Comparison of ENCODE assay signal across 16 cellular contexts in genomic region chr5:10233011-10233410, GRCh38.
"Had no signal": no experiment of that assay in that cellular context is flagged by ENCODE, and none has a peak within 500 bp of the region (broad histone marks: within the 10 kb centered on the region; RNA-seq: fewer than 3 reads in every experiment).

No MANE protein-coding gene starts in this region.

- H3K4me3 Mint-ChIP-seq: activated CD4-positive, alpha-beta memory T cell treated with anti-CD3 and anti-CD28 coated beads for 36 hours; activated CD8-positive, alpha-beta memory T cell treated with anti-CD3 and anti-CD28 coated beads, Interleukin-2, amount 10 ng/mL, durations not matched to agents 7 days and 5 days; activated naive CD4-positive, alpha-beta T cell treated with anti-CD3 and anti-CD28 coated beads for 36 hours; central memory CD8-positive, alpha-beta T cell; mesothelial cell of epicardium; natural killer cell treated with Interleukin-12 subunit alpha and Interleukin-12 subunit beta and Interleukin-15 and Interleukin-18, amount 100 ng/mL, for 72 hours; stimulated activated naive B cell treated with anti-CD40 and anti-IgM and Interleukin-4, amounts not matched to agents 10 μg/mL and 1 μg/mL and 100 μg/mL, for 72 hours; T-helper 2 cell treated with Interferon-gamma antibody and Interleukin-4, amounts not matched to agents 5 μg/mL and 100 μg/mL, for 36 hours had no signal

- DNase-seq: activated CD4-positive, alpha-beta memory T cell treated with anti-CD3 and anti-CD28 coated beads for 36 hours; activated CD4-positive, alpha-beta T cell treated with anti-CD3 and anti-CD28 coated beads for 4 hours; activated CD8-positive, alpha-beta memory T cell treated with anti-CD3 and anti-CD28 coated beads, Interleukin-2, amount 10 ng/mL, durations not matched to agents 7 days and 5 days; activated naive CD4-positive, alpha-beta T cell treated with anti-CD3 and anti-CD28 coated beads for 36 hours; gastrocnemius medialis; kidney; stimulated activated naive B cell treated with anti-CD40 and anti-IgM and Interleukin-4, amounts not matched to agents 10 μg/mL and 1 μg/mL and 100 μg/mL, for 72 hours had no signal

- H3K27me3 Mint-ChIP-seq: activated CD4-positive, alpha-beta memory T cell treated with anti-CD3 and anti-CD28 coated beads for 36 hours; activated CD8-positive, alpha-beta memory T cell treated with anti-CD3 and anti-CD28 coated beads, Interleukin-2, amount 10 ng/mL, durations not matched to agents 7 days and 5 days; central memory CD8-positive, alpha-beta T cell; natural killer cell treated with Interleukin-12 subunit alpha and Interleukin-12 subunit beta and Interleukin-15 and Interleukin-18, amount 100 ng/mL, for 72 hours; stimulated activated naive B cell treated with anti-CD40 and anti-IgM and Interleukin-4, amounts not matched to agents 10 μg/mL and 1 μg/mL and 100 μg/mL, for 72 hours had no signal

- H3K36me3 ChIP-seq: thoracic aorta had no signal

- H3K27ac ChIP-seq: coronary artery, gastrocnemius medialis, thoracic aorta had no signal

- H3K27ac Mint-ChIP-seq: activated CD4-positive, alpha-beta memory T cell treated with anti-CD3 and anti-CD28 coated beads for 36 hours; activated CD8-positive, alpha-beta memory T cell treated with anti-CD3 and anti-CD28 coated beads, Interleukin-2, amount 10 ng/mL, durations not matched to agents 7 days and 5 days; activated naive CD4-positive, alpha-beta T cell treated with anti-CD3 and anti-CD28 coated beads for 36 hours; activated T-helper 2 cell treated with anti-CD3 and anti-CD28 coated beads, Interferon-gamma antibody, Interleukin-2, Interleukin-4, amounts not matched to agents 10 μg/mL and 5 μg/mL and 100 μg/mL, durations not matched to agents 14 hours and 24 hours and 36 hours; mesothelial cell of epicardium; natural killer cell treated with Interleukin-12 subunit alpha and Interleukin-12 subunit beta and Interleukin-15 and Interleukin-18, amount 100 ng/mL, for 72 hours; stimulated activated naive B cell treated with anti-CD40 and anti-IgM and Interleukin-4, amounts not matched to agents 10 μg/mL and 1 μg/mL and 100 μg/mL, for 72 hours; T-helper 2 cell treated with Interferon-gamma antibody and Interleukin-4, amounts not matched to agents 5 μg/mL and 100 μg/mL, for 36 hours had no signal

- H3K9me3 Mint-ChIP-seq: activated CD4-positive, alpha-beta memory T cell treated with anti-CD3 and anti-CD28 coated beads for 36 hours; activated naive CD4-positive, alpha-beta T cell treated with anti-CD3 and anti-CD28 coated beads for 36 hours; activated T-helper 2 cell treated with anti-CD3 and anti-CD28 coated beads, Interferon-gamma antibody, Interleukin-2, Interleukin-4, amounts not matched to agents 10 μg/mL and 5 μg/mL and 100 μg/mL, durations not matched to agents 14 hours and 24 hours and 36 hours; central memory CD8-positive, alpha-beta T cell; mesothelial cell of epicardium; natural killer cell treated with Interleukin-12 subunit alpha and Interleukin-12 subunit beta and Interleukin-15 and Interleukin-18, amount 100 ng/mL, for 72 hours; stimulated activated naive B cell treated with anti-CD40 and anti-IgM and Interleukin-4, amounts not matched to agents 10 μg/mL and 1 μg/mL and 100 μg/mL, for 72 hours; T-helper 2 cell treated with Interferon-gamma antibody and Interleukin-4, amounts not matched to agents 5 μg/mL and 100 μg/mL, for 36 hours had no signal

- H3K4me3 ChIP-seq: coronary artery, gastrocnemius medialis, lung, thoracic aorta had no signal

- ATAC-seq: activated CD8-positive, alpha-beta memory T cell treated with anti-CD3 and anti-CD28 coated beads, Interleukin-2, amount 10 ng/mL, durations not matched to agents 7 days and 5 days; gastrocnemius medialis; left lobe of liver; natural killer cell treated with Interleukin-12 subunit alpha and Interleukin-12 subunit beta and Interleukin-15 and Interleukin-18, amount 100 ng/mL, for 72 hours; stimulated activated naive B cell treated with anti-CD40 and anti-IgM and Interleukin-4, amounts not matched to agents 10 μg/mL and 1 μg/mL and 100 μg/mL, for 72 hours had no signal

- H3K4me1 Mint-ChIP-seq: activated CD8-positive, alpha-beta memory T cell treated with anti-CD3 and anti-CD28 coated beads, Interleukin-2, amount 10 ng/mL, durations not matched to agents 7 days and 5 days; central memory CD8-positive, alpha-beta T cell had no signal

- H3K9me3 ChIP-seq: gastrocnemius medialis, thoracic aorta had no signal

- H3K27me3 ChIP-seq: gastrocnemius medialis had no signal
